18 cellular contexts compared by ENCODE assay signal in the genomic region with DNA sequence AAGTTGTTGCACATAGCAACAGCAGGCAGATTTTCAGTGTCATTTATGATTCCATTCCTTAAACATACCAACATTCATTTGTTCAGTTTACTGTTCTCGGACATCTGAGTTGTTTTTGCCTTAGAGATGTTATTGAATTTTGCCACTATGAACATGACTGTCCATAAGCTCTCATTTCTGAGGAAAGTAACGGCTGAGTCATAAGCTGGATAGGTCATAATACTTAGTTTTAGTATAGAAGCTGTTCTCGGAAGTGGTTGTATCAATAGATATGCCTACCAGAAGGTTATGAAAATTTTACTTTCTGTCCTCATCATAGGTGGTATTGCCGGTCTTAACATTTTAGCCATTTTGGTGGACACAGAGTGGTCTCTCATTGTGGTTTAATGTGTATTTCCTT.
DNase-seq lines count a peak whose midpoint lies in the region; FAIRE-seq and TF ChIP-seq lines count a peak whose summit lies in the region.
"Had no signal": no experiment of that assay in that cellular context is flagged by ENCODE, and none has a peak within 500 bp of the region (broad histone marks: within the 10 kb centered on the region; RNA-seq: fewer than 3 reads in every experiment).

No MANE protein-coding gene starts in this region.

- DNase-seq in GM23248 (peak; percentile 0), bronchial epithelial cell (ENCODE audit: low read depth) (peak; percentile 1), HTR-8/SVneo (ENCODE audit: insufficient read length, low spot score) (no peak), HPDE6-E6E7 (ENCODE audit: extremely low spot score) (no peak), D721Med (ENCODE audit: insufficient read length, low spot score) (no peak)
- DNase-seq: C1 segment of cervical spinal cord; Calu3; CD4-positive, alpha-beta memory T cell; COR-L47; DMS153; DND-41; GDM1; GOT3 had no signal

- H3K36me3 ChIP-seq in GM23248 (ENCODE audit: low read depth) = no peaks in the 10 kb centered on the region
- 0 out of 2 replicates have a peak, but pooled peaks cover 7% of the 10 kb centered on the region for H3K36me3 ChIP-seq in Loucy (ENCODE audit: insufficient read depth, low read length)
- H3K36me3 ChIP-seq in bronchial epithelial cell (ENCODE audit: control insufficient read depth, insufficient read depth, low read length) = no peaks in the 10 kb centered on the region
- H3K36me3 ChIP-seq: HAP-1 had no signal

- H3K4me3 ChIP-seq in GM23248 (no peak overlapping the region), Loucy (ENCODE audit: low read length, poor library complexity, severe bottlenecking) (peak overlapping the region; percentile 7), bronchial epithelial cell (ENCODE audit: low read depth, low read length) (no peak overlapping the region)
- H3K4me3 ChIP-seq: GM12878, HAP-1 had no signal

- H3K9me2 ChIP-seq in GM23248 (ENCODE audit: insufficient read depth) (no peaks in the 10 kb centered on the region), Loucy (replicated peaks; ENCODE audit: low read depth, low read length) (no peaks in the 10 kb centered on the region)

- in situ Hi-C loops in GM23248 (cut with MboI) = no loop called here

- no peaks in the 10 kb centered on the region for H3K27me3 ChIP-seq in GM23248 (replicated peaks; ENCODE audit: insufficient read depth)
- H3K27me3 ChIP-seq in Loucy (ENCODE audit: insufficient read depth, low read length, poor library complexity, severe bottlenecking) = no peaks in the 10 kb centered on the region
- no peaks in the 10 kb centered on the region for H3K27me3 ChIP-seq in bronchial epithelial cell (ENCODE audit: control insufficient read depth, insufficient read depth, low read length)

- no peaks in the 10 kb centered on the region for H3K4me1 ChIP-seq in GM23248 (ENCODE audit: insufficient read depth)
- H3K4me1 ChIP-seq in Loucy (ENCODE audit: insufficient read depth, low read length, poor library complexity, severe bottlenecking) = peaks cover 27% of the 10 kb centered on the region
- H3K4me1 ChIP-seq: HAP-1 had no signal

- H3K79me2 ChIP-seq in GM23248 (ENCODE audit: insufficient read depth) (no peaks in the 10 kb centered on the region), Loucy (ENCODE audit: insufficient read depth, low read length) (peaks cover 8% of the 10 kb centered on the region; the same call in 1 of the 2 replicates)

- FAIRE-seq in bronchial epithelial cell (lab: Jason Lieb, UNC) = no peak
- FAIRE-seq in HTR-8/SVneo (lab: Jason Lieb, UNC) = no peak
- FAIRE-seq in D721Med (lab: Jason Lieb, UNC) = no peak
- FAIRE-seq: GM12878, GM19239, H54 had no signal

- WGBS in GM23248 (ENCODE audit: low coverage in 1 of 2, low lambda C conversion rate in 2 of 2, missing lambda C conversion rate in 2 of 2), 2 experiments = 47 to 53% methylated on average over 4 of the region's 4 CpGs

- H4K20me1 ChIP-seq in GM23248 (ENCODE audit: insufficient read depth) = no peaks in the 10 kb centered on the region
- H4K20me1 ChIP-seq in Loucy (ENCODE audit: insufficient read depth, low read length, poor library complexity, severe bottlenecking) = no peaks in the 10 kb centered on the region

- H3K4me2 ChIP-seq in GM23248 (ENCODE audit: unreplicated experiment) (no peak overlapping the region), Loucy (ENCODE audit: low read depth, low read length, poor library complexity, severe bottlenecking) (peak overlapping the region; percentile 36)

- H3K9ac ChIP-seq in GM23248 (no peak overlapping the region), Loucy (ENCODE audit: low read depth, low read length, poor library complexity, severe bottlenecking) (no peak overlapping the region)

- no peak for TF ChIP-seq CTCF in Loucy (conservative IDR thresholded peaks at IDR 0.05; ENCODE audit: low read length)
- no peak for TF ChIP-seq CTCF in bronchial epithelial cell (IDR thresholded peaks at IDR 0.05; ENCODE audit: insufficient read depth, low read length, severe bottlenecking)
- TF ChIP-seq CTCF in D721Med (IDR thresholded peaks at IDR 0.05; ENCODE audit: insufficient read depth, missing control alignments) = no peak

- no peak overlapping the region for H3K27ac ChIP-seq in GM23248

- H3F3A ChIP-seq in GM23248 (ENCODE audit: insufficient read depth) (no peaks in the 10 kb centered on the region), Loucy (ENCODE audit: low read depth) (no peaks in the 10 kb centered on the region)

- no peaks in the 10 kb centered on the region for H3K9me3 ChIP-seq in GM23248 (ENCODE audit: low read depth)
- H3K9me3 ChIP-seq in Loucy (ENCODE audit: insufficient read depth, low read depth, low read length) = no peaks in the 10 kb centered on the region
- H3K9me3 ChIP-seq: HAP-1 had no signal

- H2AFZ ChIP-seq in GM23248 (no peak overlapping the region), Loucy (ENCODE audit: low read length) (no peak overlapping the region)

Comparison
In these comparisons a context has a peak if more than half of its experiments do, and no peak if none do; other contexts are left out.
1. DNase-seq: peak in GM23248 (single experiment) and bronchial epithelial cell (single experiment); none in HTR-8/SVneo (single experiment), HPDE6-E6E7 (single experiment) and D721Med (single experiment).